10 cellular contexts compared by ENCODE assay signal in genomic region chr5:59685806-59686205, GRCh38.
DNase-seq lines count a peak whose midpoint lies in the region; ATAC-seq and TF ChIP-seq lines count a peak whose summit lies in the region.
"Had no signal": no experiment of that assay in that cellular context is flagged by ENCODE, and none has a peak within 500 bp of the region (broad histone marks: within the 10 kb centered on the region; RNA-seq: fewer than 3 reads in every experiment).

No MANE protein-coding gene starts in this region.

- CTCF ChIA-PET in T-cell (lab: Charles Lee), result interaction anchor here in 1 of 2 donors (1.1 kb wide), 1 partner anchor 17 kb away, joined by 3 read pairs; no protein-coding TSS in a partner anchor

- 62 to 82% (median 76%) methylated on average over 2 of the region's 2 CpGs for WGBS in spleen, 5 donors

- no peak overlapping the region for H3K4me3 ChIP-seq in spleen
- H3K4me3 ChIP-seq: prostate gland had no signal

- DNase-seq in NCI-H2171 treated with DMSO at 0.1 percent for 48 hours (lab: John Stamatoyannopoulos, UW) (peak; percentile 0), NCI-H2171 (lab: John Stamatoyannopoulos, UW) (no peak), NCI-H82 treated with DMSO at 0.1 percent for 48 hours (lab: John Stamatoyannopoulos, UW; ENCODE audit: unreplicated experiment) (peak; percentile 92), superior temporal gyrus (ENCODE audit: extremely low spot score) (peak; percentile 78), spleen (no peak), ureter (ENCODE audit: low spot score) (no peak), T-cell (no peak)

- H3K4me1 ChIP-seq in spleen, result no peaks in the 10 kb centered on the region
- H3K4me1 ChIP-seq: prostate gland had no signal

- TF ChIP-seq POLR2A in spleen (IDR thresholded peaks at IDR 0.05), result no peak

- intact Hi-C loops in spleen (cut with DNase I; ENCODE audit: low total_unique reads), result no loop called here

- POLR2A ChIA-PET in T-cell (lab: Charles Lee), result no interaction called here

- H3K27me3 ChIP-seq in spleen (replicated peaks in 1 of 7), result no peaks in the 10 kb centered on the region

- no peaks in the 10 kb centered on the region for H3K36me3 Mint-ChIP-seq in T-cell

- H3K9me3 Mint-ChIP-seq in T-cell, result no peaks in the 10 kb centered on the region

- H3K27ac ChIP-seq in spleen, result no peak overlapping the region
- H3K27ac ChIP-seq: 22Rv1, prostate gland had no signal

- H3K27ac Mint-ChIP-seq in T-cell, result no peak overlapping the region

- H3K36me3 ChIP-seq in spleen, result no peaks in the 10 kb centered on the region
- H3K36me3 ChIP-seq: prostate gland had no signal

- no peak overlapping the region for H3K4me3 Mint-ChIP-seq in T-cell

- peaks cover 0 to 13% of the 10 kb centered on the region in 2 donors for H3K27me3 Mint-ChIP-seq in T-cell

- peaks cover 0 to 5% (median 0%) of the 10 kb centered on the region in 8 donors for H3K9me3 ChIP-seq in spleen
- H3K9me3 ChIP-seq: prostate gland had no signal

- TF ChIP-seq CTCF in spleen (IDR thresholded peaks at IDR 0.05 in 8 of 11, conservative IDR thresholded peaks at IDR 0.05 in 3 of 11), result no peak

- no peaks in the 10 kb centered on the region for H3K4me1 Mint-ChIP-seq in T-cell

- ATAC-seq in HG02870 (IDR thresholded peaks at IDR 0.05; ENCODE audit: unreplicated experiment) (peak; percentile 77), T-cell (replicated peaks in 1 of 4) (no peak)

Comparison
In these comparisons a context has a peak if more than half of its experiments do, and no peak if none do; other contexts are left out.
1. DNase-seq: peak in NCI-H2171 treated with DMSO at 0.1 percent for 48 hours (single experiment), NCI-H82 treated with DMSO at 0.1 percent for 48 hours (single experiment) and superior temporal gyrus (single experiment); none in NCI-H2171 (single experiment), spleen (single experiment), ureter (single experiment) and T-cell (0 of 34).